Comparison of ENCODE assay signal across 15 cellular contexts in the genomic region with DNA sequence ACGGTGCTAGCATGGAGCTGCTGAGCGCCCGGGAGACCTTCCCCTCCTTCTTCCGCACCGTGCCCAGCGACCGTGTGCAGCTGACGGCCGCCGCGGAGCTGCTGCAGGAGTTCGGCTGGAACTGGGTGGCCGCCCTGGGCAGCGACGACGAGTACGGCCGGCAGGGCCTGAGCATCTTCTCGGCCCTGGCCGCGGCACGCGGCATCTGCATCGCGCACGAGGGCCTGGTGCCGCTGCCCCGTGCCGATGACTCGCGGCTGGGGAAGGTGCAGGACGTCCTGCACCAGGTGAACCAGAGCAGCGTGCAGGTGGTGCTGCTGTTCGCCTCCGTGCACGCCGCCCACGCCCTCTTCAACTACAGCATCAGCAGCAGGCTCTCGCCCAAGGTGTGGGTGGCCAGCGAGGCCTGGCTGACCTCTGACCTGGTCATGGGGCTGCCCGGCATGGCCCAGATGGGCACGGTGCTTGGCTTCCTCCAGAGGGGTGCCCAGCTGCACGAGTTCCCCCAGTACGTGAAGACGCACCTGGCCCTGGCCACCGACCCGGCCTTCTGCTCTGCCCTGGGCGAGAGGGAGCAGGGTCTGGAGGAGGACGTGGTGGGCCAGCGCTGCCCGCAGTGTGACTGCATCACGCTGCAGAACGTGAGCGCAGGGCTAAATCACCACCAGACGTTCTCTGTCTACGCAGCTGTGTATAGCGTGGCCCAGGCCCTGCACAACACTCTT.
"Had no signal": no experiment of that assay in that cellular context is flagged by ENCODE, and none has a peak within 500 bp of the region (broad histone marks: within the 10 kb centered on the region; RNA-seq: fewer than 3 reads in every experiment).

No MANE protein-coding gene starts in this region.

- H3K4me2 ChIP-seq: smooth muscle cell had no signal

- ATAC-seq: gastroesophageal sphincter; natural killer cell; stimulated activated effector memory CD8-positive, alpha-beta T cell treated with anti-CD3 and anti-CD28 coated beads, Interleukin-12 subunit alpha, Interleukin-12 subunit beta, amount 100 ng/mL, for 72 hours had no signal

- DNase-seq: activated CD4-positive, CD25-positive, alpha-beta regulatory T cell; activated effector memory CD4-positive, alpha-beta T cell treated with Interleukin-2 at 50 U/mL for 16 hours; activated T-cell treated with anti-CD3 and anti-CD28 coated beads, Interleukin-2, amount 50 U/mL, for 1 hour; central memory CD4-positive, alpha-beta T cell; effector CD8-positive, alpha-beta T cell; kidney glomerular epithelial cell; natural killer cell; nucleus accumbens; right cardiac atrium; tibial artery had no signal

- H3K4me3 ChIP-seq: coronary artery, gastroesophageal sphincter, lung, smooth muscle cell, tibial artery had no signal

- H3K27me3 ChIP-seq: gastroesophageal sphincter, tibial artery had no signal

- H3K27ac ChIP-seq: coronary artery, gastroesophageal sphincter, tibial artery had no signal

- H3K9me3 ChIP-seq: gastroesophageal sphincter, tibial artery had no signal
